Comparison of ENCODE assay signal across 29 cellular contexts in genomic region chr15:77892335-77892734, GRCh38.
DNase-seq lines count a peak whose midpoint lies in the region; ATAC-seq, FAIRE-seq and TF ChIP-seq lines count a peak whose summit lies in the region.
"Had no signal": no experiment of that assay in that cellular context is flagged by ENCODE, and none has a peak within 500 bp of the region (broad histone marks: within the 10 kb centered on the region; RNA-seq: fewer than 3 reads in every experiment).

No MANE protein-coding gene starts in this region.

- H3K9ac ChIP-seq in kidney (ENCODE audit: low read length in 2 of 2) = no peak overlapping the region

- H3K9me3 ChIP-seq in left ventricle myocardium inferior (replicated peaks) = no peaks in the 10 kb centered on the region
- H3K9me3 ChIP-seq in heart right ventricle = no peaks in the 10 kb centered on the region
- H3K9me3 ChIP-seq in RWPE2 (ENCODE audit: severe bottlenecking) = no peaks in the 10 kb centered on the region
- no peaks in the 10 kb centered on the region for H3K9me3 ChIP-seq in kidney (ENCODE audit: control insufficient read depth in 1 of 2, low read length in 2 of 2)
- H3K9me3 ChIP-seq: Caco-2 had no signal

- peaks cover 12 to 22% of the 10 kb centered on the region in 2 donors for H3K27me3 Mint-ChIP-seq in stimulated activated naive B cell treated with anti-CD40 and anti-IgM and Interleukin-4, amounts not matched to agents 10 μg/mL and 1 μg/mL and 100 μg/mL, for 72 hours

- no peak for DNase-seq in left ventricle myocardium inferior
- no peak for DNase-seq in heart right ventricle
- DNase-seq in RWPE2 (ENCODE audit: low spot score) = peak; percentile 38
- DNase-seq in kidney = peak; percentile 30
- DNase-seq in stimulated activated naive B cell treated with anti-CD40 and anti-IgM and Interleukin-4, amounts not matched to agents 10 μg/mL and 1 μg/mL and 100 μg/mL, for 72 hours = no peak
- no peak for DNase-seq in D721Med (ENCODE audit: insufficient read length, low spot score)
- DNase-seq in islet precursor cell = no peak
- DNase-seq: C1 segment of cervical spinal cord; Caco-2; CD8-positive, alpha-beta T cell; DMS 273 treated with DMSO at 0.1 percent for 48 hours; DMS79; EL; GDM1; Karpas-422; NCI-H1105; NCI-H1436 treated with DMSO at 0.1 percent for 48 hours; NCI-H187 treated with DMSO at 0.1 percent for 48 hours; NCI-H2171 treated with DMSO at 0.1 percent for 48 hours; NCI-H345; NCI-H510A treated with DMSO at 0.1 percent for 48 hours; NCI-H774; PC-9; RPMI8226; SIG-M5; SW 1271 had no signal

- FAIRE-seq in kidney (lab: Jason Lieb, UNC) (no peak), D721Med (lab: Jason Lieb, UNC) (no peak)
- FAIRE-seq: GM19239 had no signal

- ATAC-seq in heart right ventricle (no peak), RWPE2 (ENCODE audit: low read depth) (no peak), HG02571 (IDR thresholded peaks at IDR 0.05; ENCODE audit: unreplicated experiment) (no peak)
- no peak for ATAC-seq in stimulated activated naive B cell treated with anti-CD40 and anti-IgM and Interleukin-4, amounts not matched to agents 10 μg/mL and 1 μg/mL and 100 μg/mL, for 72 hours (replicated peaks)
- ATAC-seq: CD8-positive, alpha-beta T cell had no signal

- peak overlapping the region; percentile 74 for H3K27ac ChIP-seq in left ventricle myocardium inferior (replicated peaks)
- H3K27ac ChIP-seq in heart right ventricle = peak overlapping the region in 3 of 10 donors; percentile 29 to 56 (median 55)
- H3K27ac ChIP-seq in RWPE2 (ENCODE audit: poor library complexity, severe bottlenecking) = no peak overlapping the region
- H3K27ac ChIP-seq in kidney (ENCODE audit: low read depth in 2 of 2, low read length in 2 of 2) = no peak overlapping the region
- H3K27ac ChIP-seq: PC-9, SK-N-MC had no signal

- H3K36me3 Mint-ChIP-seq in stimulated activated naive B cell treated with anti-CD40 and anti-IgM and Interleukin-4, amounts not matched to agents 10 μg/mL and 1 μg/mL and 100 μg/mL, for 72 hours = no peaks in the 10 kb centered on the region
- H3K36me3 Mint-ChIP-seq: CD8-positive, alpha-beta T cell had no signal

- no peaks in the 10 kb centered on the region for H3K27me3 ChIP-seq in left ventricle myocardium inferior (ENCODE audit: low read depth)
- no peaks in the 10 kb centered on the region for H3K27me3 ChIP-seq in heart right ventricle
- H3K27me3 ChIP-seq in RWPE2 (ENCODE audit: insufficient read depth, poor library complexity, severe bottlenecking) = peaks cover 16% of the 10 kb centered on the region

- H3K4me1 Mint-ChIP-seq in stimulated activated naive B cell treated with anti-CD40 and anti-IgM and Interleukin-4, amounts not matched to agents 10 μg/mL and 1 μg/mL and 100 μg/mL, for 72 hours = peaks cover 24% of the 10 kb centered on the region in 2 donors

- intact Hi-C loops in left ventricle myocardium inferior (cut with micrococcal nuclease) (no loop called here), heart right ventricle (cut with DNase I) (no loop called here), kidney (cut with DNase I) (no loop called here)

- no peak overlapping the region for H3K4me3 Mint-ChIP-seq in stimulated activated naive B cell treated with anti-CD40 and anti-IgM and Interleukin-4, amounts not matched to agents 10 μg/mL and 1 μg/mL and 100 μg/mL, for 72 hours
- H3K4me3 Mint-ChIP-seq: CD8-positive, alpha-beta T cell had no signal

- no peak for TF ChIP-seq CTCF in left ventricle myocardium inferior (IDR thresholded peaks at IDR 0.05; ENCODE audit: borderline replicate concordance)
- no peak for TF ChIP-seq CTCF in heart right ventricle (IDR thresholded peaks at IDR 0.05)
- no peak for TF ChIP-seq CTCF in RWPE2 (IDR thresholded peaks at IDR 0.05; ENCODE audit: poor library complexity, severe bottlenecking)
- no peak for TF ChIP-seq CTCF in kidney (IDR thresholded peaks at IDR 0.05; ENCODE audit: borderline replicate concordance, extremely low read depth, insufficient read depth)
- no peak for TF ChIP-seq CTCF in D721Med (IDR thresholded peaks at IDR 0.05; ENCODE audit: insufficient read depth, missing control alignments)

- peak overlapping the region; percentile 69 for H3K27ac Mint-ChIP-seq in stimulated activated naive B cell treated with anti-CD40 and anti-IgM and Interleukin-4, amounts not matched to agents 10 μg/mL and 1 μg/mL and 100 μg/mL, for 72 hours
- H3K27ac Mint-ChIP-seq: CD8-positive, alpha-beta T cell had no signal

- WGBS in heart right ventricle, 2 donors = 81 to 86% methylated on average over 3 of the region's 3 CpGs

- no peak overlapping the region for H3K4me3 ChIP-seq in left ventricle myocardium inferior
- no peak overlapping the region for H3K4me3 ChIP-seq in heart right ventricle
- H3K4me3 ChIP-seq in RWPE2 (ENCODE audit: severe bottlenecking) = no peak overlapping the region
- no peak overlapping the region for H3K4me3 ChIP-seq in kidney (ENCODE audit: low read length in 2 of 2)
- H3K4me3 ChIP-seq: PC-9, SK-N-MC had no signal

- H3K4me1 ChIP-seq in left ventricle myocardium inferior (peaks cover 15% of the 10 kb centered on the region), heart right ventricle (peaks cover 0 to 37% (median 4%) of the 10 kb centered on the region in 9 donors), RWPE2 (ENCODE audit: insufficient read depth, poor library complexity, severe bottlenecking) (peaks cover 1% of the 10 kb centered on the region), kidney (ENCODE audit: control insufficient read depth in 1 of 2, insufficient read depth in 1 of 2, low read depth in 1 of 2, low read length in 2 of 2) (no peaks in the 10 kb centered on the region)
- H3K4me1 ChIP-seq: Caco-2 had no signal

- H3K36me3 ChIP-seq in left ventricle myocardium inferior (no peaks in the 10 kb centered on the region), heart right ventricle (no peaks in the 10 kb centered on the region), RWPE2 (ENCODE audit: low read depth) (no peaks in the 10 kb centered on the region), kidney (ENCODE audit: control insufficient read depth in 1 of 2, insufficient read depth in 2 of 2, low read length in 2 of 2) (no peaks in the 10 kb centered on the region)

- no peaks in the 10 kb centered on the region for H3K9me3 Mint-ChIP-seq in stimulated activated naive B cell treated with anti-CD40 and anti-IgM and Interleukin-4, amounts not matched to agents 10 μg/mL and 1 μg/mL and 100 μg/mL, for 72 hours
- H3K9me3 Mint-ChIP-seq: CD8-positive, alpha-beta T cell had no signal

Comparison
In these comparisons a context has a peak if more than half of its experiments do, and no peak if none do; other contexts are left out.
1. DNase-seq: peak in RWPE2 (single experiment) and kidney (single experiment); none in left ventricle myocardium inferior (single experiment), heart right ventricle (0 of 2), stimulated activated naive B cell treated with anti-CD40 and anti-IgM and Interleukin-4, amounts not matched to agents 10 μg/mL and 1 μg/mL and 100 μg/mL, for 72 hours (single experiment), D721Med (single experiment) and islet precursor cell (single experiment).